19 cellular contexts compared by ENCODE assay signal in genomic region chr1:202798260-202798659, GRCh38. TPM values are rescaled to one million over a fixed set of nuclear protein-coding genes. Genes with fewer than 3 reads are reported as not detected.
DNase-seq lines count a peak whose midpoint lies in the region; ATAC-seq, FAIRE-seq and TF ChIP-seq lines count a peak whose summit lies in the region.
"Had no signal": no experiment of that assay in that cellular context is flagged by ENCODE, and none has a peak within 500 bp of the region (broad histone marks: within the 10 kb centered on the region; RNA-seq: fewer than 3 reads in every experiment).

No MANE protein-coding gene starts in this region.

- H3K36me3 Mint-ChIP-seq in activated CD4-positive, alpha-beta memory T cell treated with anti-CD3 and anti-CD28 coated beads for 36 hours: peaks cover 5% of the 10 kb centered on the region
- H3K36me3 Mint-ChIP-seq: CD4-positive, alpha-beta memory T cell had no signal

- POLR2A ChIA-PET in activated CD4-positive, alpha-beta memory T cell treated with anti-CD3 and anti-CD28 coated beads for 36 hours (lab: Charles Lee): no interaction called here

- no peaks in the 10 kb centered on the region for H3K27me3 Mint-ChIP-seq in activated CD4-positive, alpha-beta memory T cell treated with anti-CD3 and anti-CD28 coated beads for 36 hours
- H3K27me3 Mint-ChIP-seq: CD4-positive, alpha-beta memory T cell had no signal

- no peak overlapping the region for H3K4me3 ChIP-seq in BLaER1
- H3K4me3 ChIP-seq: SJSA1 had no signal

- H3K4me3 Mint-ChIP-seq in activated CD4-positive, alpha-beta memory T cell treated with anti-CD3 and anti-CD28 coated beads for 36 hours: no peak overlapping the region

- H3K27ac ChIP-seq in BLaER1 (no peak overlapping the region), substantia nigra (ENCODE audit: low read depth, low read length, poor library complexity, severe bottlenecking) (no peak overlapping the region)
- H3K27ac ChIP-seq: SJSA1 had no signal

- FAIRE-seq in GM12891 (lab: Jason Lieb, UNC): peak; percentile 66

- H4K20me1 ChIP-seq in BLaER1: peaks cover 100% of the 10 kb centered on the region

- H3K27ac Mint-ChIP-seq in activated CD4-positive, alpha-beta memory T cell treated with anti-CD3 and anti-CD28 coated beads for 36 hours: no peak overlapping the region

- intact Hi-C loops in activated CD4-positive, alpha-beta memory T cell treated with anti-CD3 and anti-CD28 coated beads for 36 hours (cut with micrococcal nuclease): no loop called here

- H3K27me3 ChIP-seq in BLaER1: no peaks in the 10 kb centered on the region
- H3K27me3 ChIP-seq: SJSA1 had no signal

- peaks cover 29% of the 10 kb centered on the region for H3K4me1 Mint-ChIP-seq in activated CD4-positive, alpha-beta memory T cell treated with anti-CD3 and anti-CD28 coated beads for 36 hours (ENCODE audit: low read depth)

- CTCF ChIA-PET in activated CD4-positive, alpha-beta memory T cell treated with anti-CD3 and anti-CD28 coated beads for 36 hours (lab: Charles Lee): interaction anchor here (0.6 kb wide), 1 partner anchor 80 kb away, joined by 3 read pairs; no protein-coding TSS in a partner anchor

- no peak for TF ChIP-seq POLR2A in GM12891 (IDR thresholded peaks at IDR 0.05; ENCODE audit: low read depth, low read length)

- DNase-seq in GM12891 (ENCODE audit: insufficient read length, low spot score) (no peak), left lobe of liver (ENCODE audit: low spot score) (peak; percentile 19), NCI-H2196 treated with DMSO at 0.1 percent for 48 hours (lab: John Stamatoyannopoulos, UW; ENCODE audit: unreplicated experiment) (no peak), substantia nigra (lab: John Stamatoyannopoulos, UW) (no peak)
- peak; percentile 43 for DNase-seq in activated CD4-positive, alpha-beta memory T cell treated with anti-CD3 and anti-CD28 coated beads for 36 hours
- DNase-seq: Calu3; CD4-positive, alpha-beta memory T cell; H7; Karpas-422; NCI-H1105; NCI-H1694 treated with DMSO at 0.1 percent for 48 hours; NCI-H2107; NCI-H446; NCI-H69; NK-92 treated with Interleukin-12 subunit alpha and Interleukin-12 subunit beta, amount 100 ng/mL, for 24 hours had no signal

- no peak overlapping the region for H3K9ac ChIP-seq in BLaER1

- peaks cover 90% of the 10 kb centered on the region for H3K4me1 ChIP-seq in BLaER1

- peaks cover 63% of the 10 kb centered on the region for H3K36me3 ChIP-seq in BLaER1
- H3K36me3 ChIP-seq: SJSA1 had no signal

- H3K9me3 Mint-ChIP-seq in activated CD4-positive, alpha-beta memory T cell treated with anti-CD3 and anti-CD28 coated beads for 36 hours: no peaks in the 10 kb centered on the region
- H3K9me3 Mint-ChIP-seq: CD4-positive, alpha-beta memory T cell had no signal

- ATAC-seq in left lobe of liver (no peak), HG02571 (IDR thresholded peaks at IDR 0.05; ENCODE audit: unreplicated experiment) (no peak)

- no peaks in the 10 kb centered on the region for H3K9me3 ChIP-seq in BLaER1
- H3K9me3 ChIP-seq: SJSA1 had no signal

- H3K4me2 ChIP-seq in BLaER1: peak overlapping the region; percentile 72

TF ChIP-seq in GM12891, 5 proteins besides CTCF, POLR2A, EP300 and RAD21:
- TF ChIP-seq POLR2AphosphoS5 (IDR thresholded peaks at IDR 0.05; ENCODE audit: low read depth, low read length): no peak
- TF ChIP-seq SPI1 (IDR thresholded peaks at IDR 0.05; ENCODE audit: low read depth, low read length): no peak
- TF ChIP-seq POU2F2 (IDR thresholded peaks at IDR 0.05; ENCODE audit: low read depth, low read length): no peak
- TF ChIP-seq TAF1 (IDR thresholded peaks at IDR 0.05; ENCODE audit: low read depth, low read length): no peak
- TF ChIP-seq PAX5 (IDR thresholded peaks at IDR 0.05; ENCODE audit: insufficient read depth, low read length, severe bottlenecking): no peak

RNA-seq across cellular contexts. Expression of gene KDM5B, which starts 10.0 kb away (rescaled TPM):
- polyA plus RNA-seq in GM12891 (2012; ENCODE audit: low read depth, missing spikeins): 16.2 TPM
- total RNA-seq in activated CD4-positive, alpha-beta memory T cell treated with anti-CD3 and anti-CD28 coated beads for 36 hours: 10 to 100 TPM; 38.4 to 39.4 TPM
- 17.1 TPM for total RNA-seq in left lobe of liver

RNA-seq across cellular contexts. Expression of gene PCAT6, which starts 12.5 kb away (rescaled TPM):
- 5.1 TPM for polyA plus RNA-seq in GM12891 (2012; ENCODE audit: low read depth, missing spikeins)
- under 1 TPM; 0.76 to 0.77 TPM for total RNA-seq in activated CD4-positive, alpha-beta memory T cell treated with anti-CD3 and anti-CD28 coated beads for 36 hours
- total RNA-seq in left lobe of liver: 0.65 TPM
- total RNA-seq: CD4-positive, alpha-beta memory T cell; HT-29; SJSA1 had no signal

Comparison
In these comparisons a context has a peak if more than half of its experiments do, and no peak if none do; other contexts are left out.
1. DNase-seq: peak in activated CD4-positive, alpha-beta memory T cell treated with anti-CD3 and anti-CD28 coated beads for 36 hours (single experiment) and left lobe of liver (single experiment); none in GM12891 (single experiment), NCI-H2196 treated with DMSO at 0.1 percent for 48 hours (single experiment) and substantia nigra (0 of 49).